ENCODE assay signal across 21 cellular contexts in genomic region chr17:63635787-63636186, GRCh38. TPM values are rescaled to one million over a fixed set of nuclear protein-coding genes. Genes with fewer than 3 reads are reported as not detected.
DNase-seq lines count a peak whose midpoint lies in the region; ATAC-seq and TF ChIP-seq lines count a peak whose summit lies in the region.
"Had no signal": no experiment of that assay in that cellular context is flagged by ENCODE, and none has a peak within 500 bp of the region (broad histone marks: within the 10 kb centered on the region; RNA-seq: fewer than 3 reads in every experiment).

No MANE protein-coding gene starts in this region.

- H3K9me3 ChIP-seq in right cardiac atrium (ENCODE audit: control insufficient read depth, low read length) (no peaks in the 10 kb centered on the region), esophagus muscularis mucosa (no peaks in the 10 kb centered on the region), OCI-LY7 (ENCODE audit: low read length) (no peaks in the 10 kb centered on the region)
- H3K9me3 ChIP-seq: A549, BLaER1, uterus had no signal

- peak overlapping the region; percentile 44 for H3K27ac Mint-ChIP-seq in neural crest cell (ENCODE audit: unreplicated experiment)
- H3K27ac Mint-ChIP-seq: endodermal cell, neural progenitor cell had no signal

- TF ChIP-seq POLR2A in esophagus muscularis mucosa (IDR thresholded peaks at IDR 0.05; ENCODE audit: low read depth): no peak

- ATAC-seq in left ventricle myocardium superior (peak; percentile 60), right cardiac atrium (no peak), GM19463 (IDR thresholded peaks at IDR 0.05; ENCODE audit: unreplicated experiment) (no peak)
- ATAC-seq: A549 had no signal

- peaks cover 5% of the 10 kb centered on the region for H3K36me3 Mint-ChIP-seq in neural crest cell (ENCODE audit: low read depth)

- H4K20me1 ChIP-seq in OCI-LY7 (ENCODE audit: insufficient read depth, low read length): no peaks in the 10 kb centered on the region

- no peak for DNase-seq in left ventricle myocardium superior
- no peak for DNase-seq in right cardiac atrium
- no peak for DNase-seq in esophagus muscularis mucosa (ENCODE audit: extremely low spot score)
- no peak for DNase-seq in neural crest cell (ENCODE audit: low read depth, low spot score)
- DNase-seq in OCI-LY7 (ENCODE audit: low spot score): no peak
- DNase-seq in NCI-H748 treated with DMSO at 0.1 percent for 48 hours (lab: John Stamatoyannopoulos, UW): no peak
- no peak for DNase-seq in GF-D8 (lab: John Stamatoyannopoulos, UW)
- DNase-seq: activated CD4-positive, alpha-beta T cell treated with anti-CD3 and anti-CD28 coated beads for 1 hour; endodermal cell; NCI-H1105; NCI-H2081; NCI-H524; uterus had no signal

- H3K4me2 ChIP-seq in OCI-LY7 (ENCODE audit: low read length): no peak overlapping the region
- H3K4me2 ChIP-seq: A549, BLaER1, neural progenitor cell had no signal

- intact Hi-C loops in left ventricle myocardium superior (cut with micrococcal nuclease): no loop called here
- intact Hi-C loops in right cardiac atrium (cut with DNase I): no loop called here
- intact Hi-C loops in esophagus muscularis mucosa (cut with DNase I): no loop called here
- intact Hi-C loops in OCI-LY7 (cut with micrococcal nuclease; ENCODE audit: unreplicated experiment): no loop called here

- H3K36me3 ChIP-seq in esophagus muscularis mucosa: peaks cover 0 to 72% (median 52%) of the 10 kb centered on the region in 4 donors
- peaks cover 28% of the 10 kb centered on the region; the same call in 1 of the 2 replicates for H3K36me3 ChIP-seq in OCI-LY7 (ENCODE audit: insufficient read depth, low read length)
- H3K36me3 ChIP-seq: neural progenitor cell, uterus had no signal

- BruUV-seq in OCI-LY7 (replicated peaks; lab: Mats Ljungman, UMichigan): no TSS peak

- H3K27me3 ChIP-seq in right cardiac atrium (ENCODE audit: control insufficient read depth, insufficient read depth) (no peaks in the 10 kb centered on the region), esophagus muscularis mucosa (no peaks in the 10 kb centered on the region)
- H3K27me3 ChIP-seq: BLaER1, neural progenitor cell, uterus had no signal

- POLR2A ChIA-PET in OCI-LY7 (lab: Charles Lee): interaction anchor here (0.6 to 0.8 kb wide), 2 partner anchors 14 to 86 kb away, joined by 3 read pairs; partner anchors contain the start of gene MAP3K3

- H3K4me3 Mint-ChIP-seq in neural crest cell: no peak overlapping the region
- H3K4me3 Mint-ChIP-seq: activated naive CD4-positive, alpha-beta T cell treated with anti-CD3 and anti-CD28 coated beads, Interleukin-2, amount 50 U/mL, for 24 hours; activated T-helper 1 cell treated with anti-CD3 and anti-CD28 coated beads, Interleukin-12 subunit alpha, Interleukin-12 subunit beta, Interleukin-2, Interleukin-4 antibody, amounts not matched to agents 30 ng/mL and 10 ng/mL and 1 ng/mL, durations not matched to agents 14 hours and 24 hours and 36 hours; endodermal cell; mesothelial cell of epicardium; neural progenitor cell had no signal

- no peaks in the 10 kb centered on the region for H3K27me3 Mint-ChIP-seq in neural crest cell (ENCODE audit: low read depth)
- H3K27me3 Mint-ChIP-seq: activated naive CD4-positive, alpha-beta T cell treated with anti-CD3 and anti-CD28 coated beads, Interleukin-2, amount 50 U/mL, for 24 hours had no signal

- H3K4me1 ChIP-seq in right cardiac atrium (ENCODE audit: control insufficient read depth, insufficient read depth, low read length) (peaks cover 7% of the 10 kb centered on the region), esophagus muscularis mucosa (peaks cover 45 to 79% (median 67%) of the 10 kb centered on the region in 4 donors), OCI-LY7 (ENCODE audit: insufficient read depth, low read length, poor library complexity, severe bottlenecking) (no peaks in the 10 kb centered on the region)
- H3K4me1 ChIP-seq: A549, uterus had no signal

- 86% methylated on average over 2 of the region's 2 CpGs for WGBS in right cardiac atrium
- 76% methylated on average over 2 of the region's 2 CpGs for WGBS in esophagus muscularis mucosa

- no peaks in the 10 kb centered on the region for H3K79me2 ChIP-seq in OCI-LY7 (ENCODE audit: insufficient read depth, low read depth, low read length)

- H3K9me3 Mint-ChIP-seq in neural crest cell: no peaks in the 10 kb centered on the region
- H3K9me3 Mint-ChIP-seq: activated naive CD4-positive, alpha-beta T cell treated with anti-CD3 and anti-CD28 coated beads, Interleukin-2, amount 50 U/mL, for 24 hours; activated T-helper 1 cell treated with anti-CD3 and anti-CD28 coated beads, Interleukin-12 subunit alpha, Interleukin-12 subunit beta, Interleukin-2, Interleukin-4 antibody, amounts not matched to agents 30 ng/mL and 10 ng/mL and 1 ng/mL, durations not matched to agents 14 hours and 24 hours and 36 hours; endodermal cell; mesothelial cell of epicardium; neural progenitor cell had no signal

- H2AFZ ChIP-seq in OCI-LY7 (ENCODE audit: low read length): no peak overlapping the region
- H2AFZ ChIP-seq: neural progenitor cell had no signal

- H3K4me3 ChIP-seq in right cardiac atrium (ENCODE audit: low read length) (no peak overlapping the region), esophagus muscularis mucosa (no peak overlapping the region), OCI-LY7 (ENCODE audit: low read depth, low read length, poor library complexity, severe bottlenecking) (no peak overlapping the region)
- H3K4me3 ChIP-seq: A549, BLaER1, neural progenitor cell, uterus had no signal

- peaks cover 16% of the 10 kb centered on the region for H3K4me1 Mint-ChIP-seq in neural crest cell

- H3K9me2 ChIP-seq in OCI-LY7 (ENCODE audit: insufficient read depth, low read length): no peaks in the 10 kb centered on the region

- TF ChIP-seq CTCF in esophagus muscularis mucosa (IDR thresholded peaks at IDR 0.05) (no peak), neural crest cell (conservative IDR thresholded peaks at IDR 0.05) (no peak), OCI-LY7 (conservative IDR thresholded peaks at IDR 0.05; ENCODE audit: low read length) (no peak)

- TF ChIP-seq EP300 in esophagus muscularis mucosa (IDR thresholded peaks at IDR 0.05): no peak

- no peak overlapping the region for H3K27ac ChIP-seq in right cardiac atrium (ENCODE audit: low read length)
- peak overlapping the region; percentile 17 to 24 (median 21) for H3K27ac ChIP-seq in esophagus muscularis mucosa (replicated peaks in 1 of 4)
- H3K27ac ChIP-seq in OCI-LY7 (ENCODE audit: low read depth, low read length, poor library complexity, severe bottlenecking): no peak overlapping the region
- H3K27ac ChIP-seq: A549, BLaER1, neural progenitor cell, RWPE1, uterus had no signal

- CTCF ChIA-PET in OCI-LY7 (lab: Charles Lee; ENCODE audit: unreplicated experiment): no interaction called here

RNA-seq across cellular contexts. Expression of gene MAP3K3, which starts 13.6 kb away (rescaled TPM):
- total RNA-seq in left ventricle myocardium superior (36.9 TPM), right cardiac atrium (10 to 100 TPM; 47.1 to 51.0 (median 48.6) TPM), esophagus muscularis mucosa (100 to 1,000 TPM in 1 of 4 donors, 10 to 100 TPM in 3; 67.7 to 132 (median 86.6) TPM), neural crest cell (26.0 and 28.0 TPM in 2 replicates), OCI-LY7 (2022) (28.6 and 29.0 TPM in 2 replicates)
- 32.6 TPM for polyA plus RNA-seq in right cardiac atrium
- 16.5 and 26.0 TPM in 2 replicates for total RNA-seq in OCI-LY7 (2014; rRNA removed; shearing (Covaris generic))

RNA-seq across cellular contexts. Expression of gene TACO1, which starts 35.1 kb away (rescaled TPM):
- total RNA-seq in left ventricle myocardium superior: 45.5 TPM
- total RNA-seq in right cardiac atrium: 10 to 100 TPM; 28.5 to 37.6 (median 34.5) TPM
- 47.0 TPM for polyA plus RNA-seq in right cardiac atrium
- total RNA-seq in esophagus muscularis mucosa: 10 to 100 TPM in 3 of 4 donors, 1 to 10 TPM in 1; 9.4 to 35.0 (median 14.8) TPM
- total RNA-seq in neural crest cell: 24.3 and 24.4 TPM in 2 replicates
- total RNA-seq in OCI-LY7 (2014; rRNA removed; shearing (Covaris generic)): 13.4 and 16.2 TPM in 2 replicates
- total RNA-seq in OCI-LY7 (2022): 26.0 and 28.8 TPM in 2 replicates

Comparison
In these comparisons a context has a peak if more than half of its experiments do, and no peak if none do; other contexts are left out.
1. H3K27ac ChIP-seq: peak in esophagus muscularis mucosa (4 of 4); none in right cardiac atrium (single experiment) and OCI-LY7 (single experiment).